Comparison of ENCODE assay signal across 16 cellular contexts in the genomic region with DNA sequence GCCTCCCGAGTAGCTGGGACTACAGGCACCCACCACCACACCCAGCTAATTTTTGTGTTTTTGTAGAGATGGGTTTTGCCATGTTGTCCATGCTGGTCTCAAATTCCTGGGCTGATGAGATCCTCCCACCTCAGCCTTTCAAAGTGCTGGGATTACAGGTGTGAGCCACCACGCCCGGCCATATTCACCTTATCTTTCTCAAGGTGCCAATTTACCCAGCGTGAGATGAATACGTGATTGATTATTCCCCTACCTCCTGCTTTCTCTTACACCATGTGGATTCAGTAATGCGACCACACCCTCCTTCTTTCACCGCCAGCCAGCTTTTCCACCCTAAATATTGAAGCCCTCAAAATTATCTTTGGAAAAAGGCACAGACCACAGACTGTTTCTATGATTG. TPM values are rescaled to one million over a fixed set of nuclear protein-coding genes. Genes with fewer than 3 reads are reported as not detected.
DNase-seq lines count a peak whose midpoint lies in the region; ATAC-seq, FAIRE-seq and TF ChIP-seq lines count a peak whose summit lies in the region.
"Not testable (repeated sequence)": the region's sequence is repeated elsewhere in the genome, so short reads cannot be mapped to it uniquely, and the experiment has no call there.
"Had no signal": no experiment of that assay in that cellular context is flagged by ENCODE, and none has a peak within 500 bp of the region (broad histone marks: within the 10 kb centered on the region; RNA-seq: fewer than 3 reads in every experiment).

No MANE protein-coding gene starts in this region.

- not testable (repeated sequence) for H3K9me3 ChIP-seq in HEK293 (ENCODE audit: control insufficient read depth, insufficient read depth, low read depth, low read length); colonic mucosa; small intestine (ENCODE audit: control insufficient read depth, low read depth)

- H3K27me3 ChIP-seq in colonic mucosa; small intestine (ENCODE audit: control insufficient read depth in 2 of 2, insufficient read depth in 2 of 2, low read length in 2 of 2): not testable (repeated sequence)

- peak; percentile 85 for ATAC-seq in left colon

- H3K27ac ChIP-seq in HEK293 (ENCODE audit: extremely low read depth, low read depth, low read length); small intestine (ENCODE audit: low read depth in 1 of 2, low read length in 1 of 2): not testable (repeated sequence)
- H3K27ac ChIP-seq in colonic mucosa = peak overlapping the region; percentile 22

- CTCF ChIA-PET in HEK293 (lab: Yijun Ruan, JAX) = interaction anchor here (0.6 to 2.0 kb wide), 3 partner anchors 42 to 362 kb away, joined by 3 to 6 read pairs (median 3); no protein-coding TSS in a partner anchor

- not testable (repeated sequence) for H3K36me3 ChIP-seq in HEK293 (ENCODE audit: control insufficient read depth in 2 of 2, insufficient read depth in 1 of 2, low read length in 2 of 2); colonic mucosa; small intestine (ENCODE audit: control insufficient read depth in 2 of 2, insufficient read depth in 2 of 2, low read length in 2 of 2)

- 22 to 62% (median 40%) methylated on average over 7 of the region's 7 CpGs for WGBS in small intestine, 3 donors

- DNase-seq in NCI-H146 treated with DMSO at 0.1 percent for 48 hours (lab: John Stamatoyannopoulos, UW; ENCODE audit: unreplicated experiment) = peak; percentile 72
- DNase-seq in NCI-H69 (lab: John Stamatoyannopoulos, UW) = peak; percentile 96
- not testable (repeated sequence) for DNase-seq in colonic mucosa, left colon
- peak; percentile 13 for DNase-seq in small intestine

- not testable (repeated sequence) for TF ChIP-seq CTCF in HEK293 (tag by site-specific recombination; IDR thresholded peaks at IDR 0.05); colonic mucosa (IDR thresholded peaks at IDR 0.05)

- not testable (repeated sequence) for FAIRE-seq in small intestine (lab: Jason Lieb, UNC)

- not testable (repeated sequence) for H3K4me3 ChIP-seq in HEK293 (ENCODE audit: low read depth, low read length); colonic mucosa; small intestine (ENCODE audit: low read depth in 1 of 2, low read length in 2 of 2)

- H3K9ac ChIP-seq in colonic mucosa (ENCODE audit: low read depth in 2 of 2, low read length in 2 of 2) = not testable (repeated sequence)

- H3K4me1 ChIP-seq in HEK293 (ENCODE audit: control insufficient read depth, insufficient read depth, low read length); colonic mucosa; small intestine (ENCODE audit: control insufficient read depth in 2 of 2, insufficient read depth in 1 of 2, low read depth in 1 of 2, low read length in 1 of 2): not testable (repeated sequence)

- POLR2A ChIA-PET in HEK293 (lab: Yijun Ruan, JAX) = not testable (repeated sequence)

- intact Hi-C loops in colonic mucosa (cut with DNase I); left colon (cut with DNase I, micrococcal nuclease): not testable (repeated sequence)

TF ChIP-seq in HEK293, 187 proteins besides CTCF, POLR2A, EP300 and RAD21:
- TF ChIP-seq KLF1 (tag by site-specific recombination; IDR thresholded peaks at IDR 0.05) = peak; percentile 69

RNA-seq across cellular contexts. Expression of a gene that starts 29.8 kb away (rescaled TPM):
- total RNA-seq in colonic mucosa (100 to 1,000 TPM in 1 of 2 donors, 10 to 100 TPM in 1; 97.4 to 320 TPM), left colon (100 to 1,000 TPM; 376 to 475 TPM)
- polyA plus RNA-seq in small intestine = not detected
- total RNA-seq: CD4-positive, alpha-beta T cell; CD8-positive, alpha-beta memory T cell; Daoy had no signal
- polyA plus RNA-seq: CD14-positive monocyte; CD8-positive, alpha-beta memory T cell had no signal

RNA-seq across cellular contexts. Expression of a gene that starts 31.4 kb away (rescaled TPM):
- total RNA-seq in colonic mucosa = under 1 TPM in 1 of 2 donors, not detected in 1; 0.17 TPM
- under 1 TPM; 0.27 to 0.34 TPM for total RNA-seq in left colon
- not detected for polyA plus RNA-seq in small intestine
- total RNA-seq: Calu3; CD4-positive, alpha-beta T cell; CD8-positive, alpha-beta memory T cell; Daoy; GM23338; H4; H9; HFFc6 had no signal
- polyA plus RNA-seq: A549; CD8-positive, alpha-beta memory T cell; GM23338 had no signal
